Comparison of ENCODE assay signal across 8 cellular contexts in the genomic region with DNA sequence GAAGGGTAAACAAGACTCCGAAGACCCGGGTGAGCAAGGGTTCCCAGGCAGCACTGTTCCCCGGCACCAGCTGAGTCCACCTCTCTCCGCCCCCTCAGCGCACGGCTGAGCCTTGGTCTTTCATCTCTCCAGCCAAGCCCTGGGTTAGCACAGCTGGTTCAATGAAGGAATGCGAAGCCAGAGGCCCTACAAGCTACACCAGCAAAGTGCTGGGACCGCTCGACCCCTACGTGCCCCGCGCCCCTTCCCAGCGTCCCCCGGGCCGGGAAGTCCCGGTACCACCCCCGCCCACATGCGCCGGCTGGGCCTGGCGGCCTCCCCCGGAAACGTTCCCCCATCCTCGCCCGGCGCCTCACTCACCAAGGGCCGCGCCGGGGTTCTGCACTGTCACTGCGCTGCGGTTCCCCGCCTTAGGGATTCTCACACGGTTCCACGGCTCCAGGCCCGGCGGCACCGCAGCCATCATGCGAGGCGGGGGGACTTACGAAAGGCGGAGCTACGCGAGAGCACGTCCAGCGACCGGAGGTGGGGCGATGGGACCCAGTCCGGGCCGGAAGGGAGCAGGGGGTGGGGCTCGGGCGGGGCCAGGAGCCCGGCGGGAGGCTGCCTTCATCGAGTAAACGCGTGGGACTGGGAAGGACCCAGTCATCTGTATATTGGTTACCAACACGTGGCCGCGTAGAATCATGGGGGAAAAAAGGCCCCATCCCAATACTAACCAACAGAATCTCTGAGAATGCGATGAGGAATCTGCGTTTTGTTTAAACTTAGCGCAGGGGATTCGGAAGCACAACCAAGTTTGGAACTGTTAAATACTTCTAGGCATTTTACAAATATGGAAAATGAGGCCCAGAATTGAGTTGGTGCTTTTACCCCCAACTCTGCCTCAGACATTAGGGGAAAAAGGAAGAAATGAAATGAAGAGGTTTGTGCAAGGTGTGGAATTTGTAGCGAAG. TPM values are rescaled to one million over a fixed set of nuclear protein-coding genes. Genes with fewer than 3 reads are reported as not detected.
DNase-seq lines count a peak whose midpoint lies in the region; ATAC-seq, FAIRE-seq and TF ChIP-seq lines count a peak whose summit lies in the region.

No MANE protein-coding gene starts in this region.

- no peak for TF ChIP-seq EP300 in HepG2 (IDR thresholded peaks at IDR 0.05; ENCODE audit: low read depth in 2 of 2, low read length in 2 of 2)
- TF ChIP-seq EP300 in HepG2 (CRISPR knock-in tag; IDR thresholded peaks at IDR 0.05; ENCODE audit: borderline replicate concordance): no peak; the same call in 1 of the 2 replicates

- CTCF ChIA-PET in HepG2 (lab: Yijun Ruan, JAX; ENCODE audit: low intra/inter-chr PET ratio, low total read pairs): no interaction called here

- peaks cover 0 to 6% (median 0%) of the 10 kb centered on the region in 7 donors for H3K9me3 Mint-ChIP-seq in CD14-positive monocyte

- H3K27ac Mint-ChIP-seq in CD14-positive monocyte: peak overlapping the region; percentile 85 to 95 (median 93)

- peak overlapping the region; percentile 88 for H3K9ac ChIP-seq in HepG2 (ENCODE audit: insufficient read depth, low read depth, low read length)

- H3K36me3 ChIP-seq in HepG2 (replicated peaks in 1 of 2; ENCODE audit: control insufficient read depth in 1 of 2, insufficient read depth in 2 of 2, low read length in 2 of 2): peaks cover 5 to 23% of the 10 kb centered on the region in 2 experiments; a peak in 3 of 5 replicates

- FAIRE-seq in HepG2 (lab: Jason Lieb, UNC): peak; percentile 63

- peak overlapping the region; percentile 92 for H3K27ac ChIP-seq in HepG2 (ENCODE audit: extremely low read length, insufficient read depth, low read length)

- DNase-seq in CD14-positive monocyte (ENCODE audit: low spot score): peak; percentile 64
- peak; percentile 89 for DNase-seq in NCI-H748 (lab: John Stamatoyannopoulos, UW; ENCODE audit: unreplicated experiment)
- DNase-seq in activated CD4-positive, alpha-beta T cell treated with anti-CD3 and anti-CD28 coated beads, Interleukin-2, amount 50 U/mL, for 4 hours: peak; percentile 83 to 87
- DNase-seq in dermis microvascular lymphatic vessel endothelial cell (ENCODE audit: low read depth in 2 of 2): peak; percentile 73 to 88
- DNase-seq in HepG2 (ENCODE audit: low spot score): peak; percentile 81
- peak; percentile 80 to 82 for DNase-seq in stimulated activated CD4-positive, alpha-beta T cell treated with anti-CD3 and anti-CD28 coated beads, Interleukin-2, amount 100 ng/mL, for 48 hours

- H4K20me1 ChIP-seq in HepG2 (ENCODE audit: insufficient read depth, low read length): no peaks in the 10 kb centered on the region

- H3K27me3 Mint-ChIP-seq in CD14-positive monocyte (ENCODE audit: low read depth in 3 of 3): peaks cover 0 to 2% (median 1%) of the 10 kb centered on the region in 3 donors

- in situ Hi-C loops in HepG2 (cut with HindIII; ENCODE audit: extremely low pct_ligation_motif_present, low pct_unique_long_range_greater_than_20kb): no loop called here

- H3K4me1 ChIP-seq in HepG2 (ENCODE audit: insufficient read depth, low read length): peaks cover 24% of the 10 kb centered on the region

- H3K4me2 ChIP-seq in HepG2 (ENCODE audit: low read depth, low read length): peak overlapping the region; percentile 84

- no peaks in the 10 kb centered on the region; a peak in 1 of 5 replicates for H3K27me3 ChIP-seq in HepG2 (ENCODE audit: control insufficient read depth in 1 of 2, insufficient read depth in 2 of 2, low read length in 2 of 2)

- H2AFZ ChIP-seq in HepG2 (ENCODE audit: low read length): peak overlapping the region; percentile 93

- ATAC-seq in GM19395 (IDR thresholded peaks at IDR 0.05; ENCODE audit: unreplicated experiment): peak; percentile 93
- ATAC-seq in HG03558 (IDR thresholded peaks at IDR 0.05; ENCODE audit: extremely low read depth, unreplicated experiment): peak; percentile 80
- ATAC-seq in HepG2: peak; percentile 98

- BruUV-seq in HepG2 (replicated peaks; lab: Mats Ljungman, UMichigan): TSS peak; percentile 58

- H3K4me1 Mint-ChIP-seq in CD14-positive monocyte: peaks cover 29% of the 10 kb centered on the region

- POLR2A ChIA-PET in HepG2 (lab: Yijun Ruan, JAX): interaction anchor here (0.6 to 2.6 kb wide), 11 partner anchors 9 to 726 kb away, joined by 3 to 61 read pairs (median 4); a partner anchor contains a TSS

- no peak for TF ChIP-seq CTCF in CD14-positive monocyte (IDR thresholded peaks at IDR 0.05)
- TF ChIP-seq CTCF in HepG2 (CRISPR knock-in tag; IDR thresholded peaks at IDR 0.05): peak; percentile 9; the same call in 1 of the 2 replicates

- peak overlapping the region; percentile 84 to 97 (median 96) for H3K4me3 ChIP-seq in HepG2 (replicated peaks in 1 of 3; ENCODE audit: insufficient read depth in 1 of 3, low read depth in 2 of 3, low read length in 3 of 3)

- WGBS in HepG2 (ENCODE audit: low lambda C conversion rate): 21% methylated on average over 24 of the region's 63 CpGs

- intact Hi-C loops in CD14-positive monocyte (cut with micrococcal nuclease) (no loop called here), HepG2 (cut with micrococcal nuclease; ENCODE audit: unreplicated experiment) (loop anchor here (2.0 kb wide), 1 partner anchor 29 kb away; a partner anchor contains a TSS)

- no peaks in the 10 kb centered on the region for H3K9me3 ChIP-seq in HepG2 (ENCODE audit: low read length)

- peaks cover 39% of the 10 kb centered on the region for H3K79me2 ChIP-seq in HepG2 (ENCODE audit: insufficient read depth, low read length)

- peaks cover 19 to 24% of the 10 kb centered on the region in 2 donors for H3K36me3 Mint-ChIP-seq in CD14-positive monocyte

- TF ChIP-seq RAD21 in HepG2 (CRISPR knock-in tag; IDR thresholded peaks at IDR 0.05): no peak

- peak; percentile 60 to 80 for TF ChIP-seq POLR2A in HepG2 (IDR thresholded peaks at IDR 0.05; ENCODE audit: insufficient read depth in 1 of 2, low read depth in 2 of 2, low read length in 2 of 2)

- peak overlapping the region; percentile 94 to 98 for H3K4me3 Mint-ChIP-seq in CD14-positive monocyte

RNA-seq across cellular contexts. Expression of a gene that starts 28.7 kb away (rescaled TPM):
- polyA plus RNA-seq in CD14-positive monocyte (10 to 100 TPM in 1 of 2 donors, 1 to 10 TPM in 1; 9.8 to 10.8 TPM), HepG2 (2011; rRNA removed) (9.1 and 12.5 TPM in 2 replicates)
- total RNA-seq in dermis microvascular lymphatic vessel endothelial cell (26.4 and 29.1 TPM in 2 replicates), HepG2 (2016; rRNA removed; fragmentation: Illumina TruSeq; extraction: Trizol) (16.7 and 26.7 TPM in 2 replicates)
- 4.1 and 5.9 TPM in 2 replicates for total RNA-seq in HepG2 (2016; cell fraction: cytosol; rRNA removed; fragmentation: Illumina TruSeq; extraction: Trizol; ENCODE audit: low read depth)
- total RNA-seq in HepG2 (2016; cell fraction: insoluble cytoplasmic fraction; rRNA removed; fragmentation: Illumina TruSeq; extraction: Trizol): 18.2 and 28.9 TPM in 2 replicates
- total RNA-seq in HepG2 (2016; cell fraction: membrane; rRNA removed; fragmentation: Illumina TruSeq; extraction: Trizol): 7.1 and 9.6 TPM in 2 replicates
- total RNA-seq in HepG2 (2016; cell fraction: nucleus; rRNA removed; fragmentation: Illumina TruSeq; extraction: Trizol): 11.9 and 13.8 TPM in 2 replicates
- polyA plus RNA-seq in HepG2 (2011; cell fraction: cytosol; rRNA removed): 13.0 and 18.4 TPM in 2 replicates
- polyA plus RNA-seq in HepG2 (2011; cell fraction: nucleus; rRNA removed): 17.1 and 17.4 TPM in 2 replicates
- polyA plus RNA-seq in HepG2 (2012): 10.1 and 10.3 TPM in 2 replicates
- polyA plus RNA-seq in HepG2 (2016; cell fraction: cytosol; fragmentation: Illumina TruSeq; extraction: Trizol; ENCODE audit: low read depth): 4.4 and 5.3 TPM in 2 replicates
- 21.6 and 26.4 TPM in 2 replicates for polyA plus RNA-seq in HepG2 (2016; cell fraction: insoluble cytoplasmic fraction; fragmentation: Illumina TruSeq; extraction: Trizol; ENCODE audit: low read depth)
- 6.3 and 6.8 TPM in 2 replicates for polyA plus RNA-seq in HepG2 (2016; cell fraction: membrane; fragmentation: Illumina TruSeq; extraction: Trizol; ENCODE audit: low read depth)
- 12.4 and 13.5 TPM in 2 replicates for polyA plus RNA-seq in HepG2 (2016; cell fraction: nucleus; fragmentation: Illumina TruSeq; extraction: Trizol; ENCODE audit: insufficient read depth, low read depth)
- polyA minus RNA-seq in HepG2 (2011; rRNA and poly(A)+ RNA removed; ENCODE audit: low replicate concordance): 38.5 and 39.1 TPM in 2 replicates
- 8.9 and 9.7 TPM in 2 replicates for polyA minus RNA-seq in HepG2 (2011; cell fraction: cytosol; rRNA and poly(A)+ RNA removed)
- polyA minus RNA-seq in HepG2 (2011; cell fraction: nucleus; rRNA and poly(A)+ RNA removed): 29.7 and 32.4 TPM in 2 replicates

RNA-seq across cellular contexts. Expression of a gene that starts 44.6 kb away (rescaled TPM):
- polyA plus RNA-seq in CD14-positive monocyte (1 to 10 TPM; 1.5 to 9.0 TPM), HepG2 (2011; rRNA removed) (0.04 and 0.05 TPM in 2 replicates)
- total RNA-seq in dermis microvascular lymphatic vessel endothelial cell (not detected in 2 replicates), HepG2 (2016; rRNA removed; fragmentation: Illumina TruSeq; extraction: Trizol) (not detected in 2 replicates)
- total RNA-seq in HepG2 (2016; cell fraction: cytosol; rRNA removed; fragmentation: Illumina TruSeq; extraction: Trizol; ENCODE audit: low read depth): not detected in 2 replicates
- total RNA-seq in HepG2 (2016; cell fraction: insoluble cytoplasmic fraction; rRNA removed; fragmentation: Illumina TruSeq; extraction: Trizol): not detected in 2 replicates
- total RNA-seq in HepG2 (2016; cell fraction: membrane; rRNA removed; fragmentation: Illumina TruSeq; extraction: Trizol): not detected in 2 replicates
- total RNA-seq in HepG2 (2016; cell fraction: nucleus; rRNA removed; fragmentation: Illumina TruSeq; extraction: Trizol): not detected in 2 replicates
- polyA plus RNA-seq in HepG2 (2011; cell fraction: cytosol; rRNA removed): not detected in 2 replicates
- polyA plus RNA-seq in HepG2 (2011; cell fraction: nucleus; rRNA removed): not detected in 2 replicates
- not detected in 2 replicates for polyA plus RNA-seq in HepG2 (2012)
- not detected in 2 replicates for polyA plus RNA-seq in HepG2 (2016; cell fraction: cytosol; fragmentation: Illumina TruSeq; extraction: Trizol; ENCODE audit: low read depth)
- not detected in 2 replicates for polyA plus RNA-seq in HepG2 (2016; cell fraction: insoluble cytoplasmic fraction; fragmentation: Illumina TruSeq; extraction: Trizol; ENCODE audit: low read depth)
- polyA plus RNA-seq in HepG2 (2016; cell fraction: membrane; fragmentation: Illumina TruSeq; extraction: Trizol; ENCODE audit: low read depth): not detected in 2 replicates
- not detected in 2 replicates for polyA plus RNA-seq in HepG2 (2016; cell fraction: nucleus; fragmentation: Illumina TruSeq; extraction: Trizol; ENCODE audit: insufficient read depth, low read depth)
- not detected in 2 replicates for polyA minus RNA-seq in HepG2 (2011; rRNA and poly(A)+ RNA removed; ENCODE audit: low replicate concordance)
- polyA minus RNA-seq in HepG2 (2011; cell fraction: cytosol; rRNA and poly(A)+ RNA removed): not detected in 2 replicates
- polyA minus RNA-seq in HepG2 (2011; cell fraction: nucleus; rRNA and poly(A)+ RNA removed): not detected in 2 replicates

Comparison
In these comparisons a context has a peak if more than half of its experiments do, and no peak if none do; other contexts are left out.
1. Peak in every context shown above with its lines: DNase-seq, ATAC-seq, H3K4me3 ChIP-seq and H3K27ac ChIP-seq.